ENCODE assay signal across 18 cellular contexts in the genomic region with DNA sequence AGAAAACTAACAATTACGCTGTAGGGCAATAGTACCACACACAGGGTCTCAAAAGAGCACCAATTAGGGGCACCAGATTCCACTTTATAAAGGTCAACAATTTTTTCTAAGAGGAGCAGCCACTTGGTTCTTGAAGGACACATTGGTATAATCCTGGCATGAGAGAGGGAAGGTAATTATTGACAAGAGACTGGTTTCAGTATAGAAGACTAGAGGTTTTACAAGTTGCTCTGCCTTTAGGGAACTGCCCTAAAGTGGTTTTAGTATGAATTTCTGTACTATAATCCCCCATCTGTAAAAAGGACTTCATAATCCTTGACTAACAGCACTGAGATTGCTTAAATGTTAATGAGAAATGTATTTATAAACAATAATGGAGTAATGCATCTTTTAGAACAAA.
DNase-seq lines count a peak whose midpoint lies in the region; ATAC-seq and TF ChIP-seq lines count a peak whose summit lies in the region.
"Had no signal": no experiment of that assay in that cellular context is flagged by ENCODE, and none has a peak within 500 bp of the region (broad histone marks: within the 10 kb centered on the region; RNA-seq: fewer than 3 reads in every experiment).

No MANE protein-coding gene starts in this region.

- no peaks in the 10 kb centered on the region for H3K4me1 Mint-ChIP-seq in CD4-positive, alpha-beta memory T cell

- H3K56ac ChIP-seq in mesendoderm (ENCODE audit: low read length) = no peak overlapping the region

- no peak overlapping the region for H3K27ac Mint-ChIP-seq in CD4-positive, alpha-beta memory T cell
- H3K27ac Mint-ChIP-seq: CD4-positive, alpha-beta T cell had no signal

- H3K27ac ChIP-seq in mesendoderm (ENCODE audit: low read depth, low read length) (no peak overlapping the region), WERI-Rb-1 (no peak overlapping the region)
- no peak overlapping the region for H3K27ac ChIP-seq in CD4-positive, alpha-beta memory T cell (ENCODE audit: low read depth, low read length)
- H3K27ac ChIP-seq: SJSA1 had no signal

- H3K4me1 ChIP-seq in mesendoderm (ENCODE audit: control insufficient read depth, low read depth, low read length) = no peaks in the 10 kb centered on the region
- H3K4me1 ChIP-seq in CD4-positive, alpha-beta memory T cell (ENCODE audit: insufficient read depth, low read length) = no peaks in the 10 kb centered on the region
- H3K4me1 ChIP-seq: SJSA1 had no signal

- H3K79me2 ChIP-seq in mesendoderm (ENCODE audit: control insufficient read depth, insufficient read depth, low read length) = no peaks in the 10 kb centered on the region

- no peak overlapping the region for H3K4ac ChIP-seq in mesendoderm (ENCODE audit: low read depth, low read length)

- H2BK15ac ChIP-seq in mesendoderm (replicated peaks; ENCODE audit: low read depth) = no peak overlapping the region

- no CpG with 5 or more reads among the region's 1 CpG for WGBS in mesendoderm (ENCODE audit: extremely low coverage, insufficient coverage, low lambda C conversion rate)

- no peak overlapping the region for H3K23ac ChIP-seq in mesendoderm (ENCODE audit: low read length)

- peaks cover 0 to 8% (median 3%) of the 10 kb centered on the region in 8 donors for H3K9me3 Mint-ChIP-seq in CD4-positive, alpha-beta memory T cell

- H3K4me3 ChIP-seq in mesendoderm (ENCODE audit: low read length) (no peak overlapping the region), WERI-Rb-1 (ENCODE audit: low read depth, low read length) (no peak overlapping the region)
- H3K4me3 ChIP-seq in CD4-positive, alpha-beta memory T cell (ENCODE audit: low read length in 2 of 2) = no peak overlapping the region
- H3K4me3 ChIP-seq: SJSA1 had no signal

- no peaks in the 10 kb centered on the region for H3K36me3 Mint-ChIP-seq in CD4-positive, alpha-beta memory T cell

- intact Hi-C loops in CD4-positive, alpha-beta memory T cell (cut with micrococcal nuclease) = no loop called here

- DNase-seq in mesendoderm (no peak), WERI-Rb-1 (no peak), SKM-1 treated with dmso at 0.1 percent for 144 hours (lab: John Stamatoyannopoulos, UW; ENCODE audit: unreplicated experiment) (no peak)
- no peak for DNase-seq in CD4-positive, alpha-beta memory T cell
- DNase-seq: AML-193; CD4-positive, alpha-beta T cell; DMS79 treated with DMSO at 0.1 percent for 48 hours; KG1; NCI-H1092; NCI-H446 treated with DMSO at 0.1 percent for 48 hours; NCI-H748 treated with DMSO at 0.1 percent for 48 hours; PC-3; T1000 had no signal

- no peak overlapping the region for H2BK120ac ChIP-seq in mesendoderm (ENCODE audit: low read depth, low read length)

- no peak overlapping the region for H4K5ac ChIP-seq in mesendoderm (ENCODE audit: low read length)

- no peak for TF ChIP-seq CTCF in WERI-Rb-1 (IDR thresholded peaks at IDR 0.05; ENCODE audit: low read depth, low read length)

- H3K27me3 Mint-ChIP-seq in CD4-positive, alpha-beta memory T cell = no peaks in the 10 kb centered on the region
- H3K27me3 Mint-ChIP-seq: CD4-positive, alpha-beta T cell had no signal

- H3K27me3 ChIP-seq in mesendoderm (ENCODE audit: insufficient read depth, low read length, poor library complexity) (no peaks in the 10 kb centered on the region), WERI-Rb-1 (ENCODE audit: insufficient read depth, low read depth, severe bottlenecking) (no peaks in the 10 kb centered on the region)
- H3K27me3 ChIP-seq in CD4-positive, alpha-beta memory T cell (ENCODE audit: insufficient read depth, low read length) = no peaks in the 10 kb centered on the region
- H3K27me3 ChIP-seq: SJSA1 had no signal

- no peak overlapping the region for H4K8ac ChIP-seq in mesendoderm (ENCODE audit: low read depth, low read length)

- no peak overlapping the region for H3K4me2 ChIP-seq in mesendoderm (ENCODE audit: low read length)

- no peak overlapping the region for H2AK5ac ChIP-seq in mesendoderm (ENCODE audit: low read length)

- H3K9ac ChIP-seq in mesendoderm (ENCODE audit: low read length) = no peak overlapping the region

- peak overlapping the region; percentile 39 for H3K18ac ChIP-seq in mesendoderm (ENCODE audit: low read length)

- CTCF ChIA-PET in CD4-positive, alpha-beta memory T cell (lab: Charles Lee; ENCODE audit: partially characterized antibody) = no interaction called here

- ATAC-seq in GM18870 (IDR thresholded peaks at IDR 0.05; ENCODE audit: unreplicated experiment) (peak; percentile 83), GM21423 (IDR thresholded peaks at IDR 0.05; ENCODE audit: unreplicated experiment) (peak; percentile 87), HG03175 (IDR thresholded peaks at IDR 0.05; ENCODE audit: unreplicated experiment) (peak; percentile 74)
- ATAC-seq: HCT116, PC-3 had no signal

- POLR2A ChIA-PET in CD4-positive, alpha-beta memory T cell (lab: Charles Lee; ENCODE audit: partially characterized antibody) = no interaction called here

- H3K9me3 ChIP-seq in WERI-Rb-1 (ENCODE audit: severe bottlenecking) = no peaks in the 10 kb centered on the region
- H3K9me3 ChIP-seq in CD4-positive, alpha-beta memory T cell (ENCODE audit: control insufficient read depth in 1 of 2, low read length in 2 of 2) = no peaks in the 10 kb centered on the region
- H3K9me3 ChIP-seq: SJSA1 had no signal

- no peak overlapping the region for H2BK5ac ChIP-seq in mesendoderm (ENCODE audit: low read length)

- H3K36me3 ChIP-seq in mesendoderm (ENCODE audit: control insufficient read depth, insufficient read depth, low read length) = no peaks in the 10 kb centered on the region
- no peaks in the 10 kb centered on the region for H3K36me3 ChIP-seq in WERI-Rb-1
- no peaks in the 10 kb centered on the region for H3K36me3 ChIP-seq in CD4-positive, alpha-beta memory T cell (ENCODE audit: insufficient read depth, low read length)
- H3K36me3 ChIP-seq: SJSA1 had no signal

- H3K79me1 ChIP-seq in mesendoderm (ENCODE audit: low read length) = no peaks in the 10 kb centered on the region

- H3K4me3 Mint-ChIP-seq in CD4-positive, alpha-beta memory T cell = no peak overlapping the region
- H3K4me3 Mint-ChIP-seq: CD4-positive, alpha-beta T cell had no signal
